8 cellular contexts compared by ENCODE assay signal in the genomic region with DNA sequence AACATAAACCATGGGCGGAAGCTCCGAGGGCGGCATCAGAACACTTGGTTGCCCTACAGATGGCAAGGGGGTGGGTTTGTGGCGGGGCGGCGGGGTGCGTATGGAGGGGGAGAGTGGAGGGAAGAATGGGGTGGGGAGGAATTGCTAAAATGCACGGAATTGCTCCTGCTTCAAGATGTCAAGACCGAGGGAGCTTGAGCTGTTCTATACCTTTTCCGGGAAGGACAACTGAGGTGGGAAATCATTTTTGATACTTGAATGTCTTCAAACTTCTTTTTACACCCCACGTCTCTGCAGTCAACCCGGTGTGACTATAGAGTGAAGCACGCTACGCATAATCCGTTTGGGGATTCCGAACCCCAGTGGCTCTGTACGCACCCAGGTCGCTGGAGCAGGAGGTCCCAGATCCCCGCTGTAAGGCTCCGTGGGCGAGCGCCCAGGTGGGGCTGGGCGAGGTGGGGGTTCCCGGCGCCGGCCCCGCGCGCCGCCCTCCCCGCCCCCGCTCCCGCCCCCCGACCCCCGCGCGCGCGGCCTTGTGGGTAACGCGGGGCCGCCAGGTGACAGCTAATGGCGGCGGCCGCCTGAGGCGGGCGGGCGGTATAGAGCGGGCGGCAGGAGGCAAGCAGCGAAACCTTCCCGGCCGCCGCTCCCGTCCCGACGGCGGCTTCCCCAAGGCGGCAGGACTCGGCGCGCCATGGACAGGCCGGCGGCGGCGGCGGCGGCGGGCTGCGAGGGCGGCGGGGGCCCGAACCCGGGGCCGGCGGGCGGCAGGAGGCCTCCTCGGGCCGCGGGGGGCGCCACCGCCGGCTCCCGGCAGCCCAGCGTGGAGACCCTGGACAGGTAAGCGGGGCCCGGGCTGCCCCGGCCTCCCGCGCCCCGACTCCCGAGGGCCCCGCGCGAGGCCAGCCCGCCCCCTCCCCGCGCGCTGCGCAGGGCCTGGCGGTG. TPM values are rescaled to one million over a fixed set of nuclear protein-coding genes. Genes with fewer than 3 reads are reported as not detected.
DNase-seq lines count a peak whose midpoint lies in the region; ATAC-seq, FAIRE-seq and TF ChIP-seq lines count a peak whose summit lies in the region.

A gene (plus strand): TSS at position 560 of the 945 bp plus-strand sequence. CDS start 135 bp downstream, at position 695.

- H3K4me1 Mint-ChIP-seq in Caco-2 (ENCODE audit: low read depth, unreplicated experiment): peaks cover 8% of the 10 kb centered on the region

- POLR2A ChIA-PET in Caco-2 (lab: Charles Lee): interaction anchor here (0.6 to 1.1 kb wide), 2 partner anchors 10 to 755 kb away, joined by 3 to 4 read pairs; a partner anchor contains a TSS

- peak within 1 kb of the TSS; percentile 64 for H3K27ac Mint-ChIP-seq in Caco-2 (ENCODE audit: unreplicated experiment)

- H3K27ac ChIP-seq in mammary epithelial cell (ENCODE audit: insufficient read depth, low read depth, low read length) (peak within 1 kb of the TSS; percentile 97), kidney (ENCODE audit: low read depth in 2 of 2, low read length in 2 of 2) (peak within 1 kb of the TSS; percentile 67 to 70)

- peak in 1 of 2 experiments; percentile 49 for DNase-seq in Caco-2
- DNase-seq in HK-2 (ENCODE audit: unreplicated experiment): peak; percentile 32
- no peak for DNase-seq in mammary epithelial cell
- DNase-seq in kidney: peak; percentile 78
- DNase-seq in stimulated activated CD4-positive, alpha-beta T cell treated with anti-CD3 and anti-CD28 coated beads, Interleukin-2, amount 100 ng/mL, for 4 hours (ENCODE audit: low read depth): peak; percentile 54
- DNase-seq in RCC 7860 (ENCODE audit: low spot score): no peak

- peak within 1 kb of the TSS; percentile 74 for H3K4me3 Mint-ChIP-seq in Caco-2 (ENCODE audit: unreplicated experiment)

- in situ Hi-C loops in mammary epithelial cell (cut with MboI; ENCODE audit: low sequenced_read_pairs in 2 of 2): loop anchor here (25.0 kb wide), 1 partner anchor 731 kb away; no protein-coding TSS in a partner anchor

- H3K4me2 ChIP-seq in mammary epithelial cell (ENCODE audit: insufficient read depth, low read depth, low read length): peak within 1 kb of the TSS; percentile 67

- H3K4me3 ChIP-seq in Caco-2 (ENCODE audit: low read depth, low read length) (peak within 1 kb of the TSS; percentile 50), mammary epithelial cell (replicated peaks in 1 of 3; ENCODE audit: insufficient read depth in 1 of 3, low read depth in 2 of 3, low read length in 3 of 3) (peak within 1 kb of the TSS; percentile 29 to 44 (median 42)), kidney (ENCODE audit: low read length in 2 of 2) (peak within 1 kb of the TSS; percentile 72 to 79)

- peaks cover 10% of the 10 kb centered on the region for H3K36me3 Mint-ChIP-seq in Caco-2 (ENCODE audit: insufficient read depth, unreplicated experiment)

- H3K4me1 ChIP-seq in Caco-2 (peaks cover 12% of the 10 kb centered on the region; the same call in 1 of the 2 replicates), mammary epithelial cell (ENCODE audit: insufficient read depth, low read length) (peaks cover 32% of the 10 kb centered on the region), kidney (ENCODE audit: control insufficient read depth in 1 of 2, insufficient read depth in 1 of 2, low read depth in 1 of 2, low read length in 2 of 2) (peaks cover 0 to 2% of the 10 kb centered on the region in 2 donors)

- no peaks in the 10 kb centered on the region for H3K9me3 Mint-ChIP-seq in Caco-2 (ENCODE audit: unreplicated experiment)

- H3K9me3 ChIP-seq in Caco-2 (no peaks in the 10 kb centered on the region), mammary epithelial cell (replicated peaks; ENCODE audit: insufficient read depth, low read length) (peaks cover 28% of the 10 kb centered on the region), kidney (ENCODE audit: control insufficient read depth in 1 of 2, low read length in 2 of 2) (no peaks in the 10 kb centered on the region)

- no peak for FAIRE-seq in kidney (lab: Jason Lieb, UNC)
- FAIRE-seq in RCC 7860 (lab: Jason Lieb, UNC): no peak

- CTCF ChIA-PET in Caco-2 (lab: Charles Lee) (interaction anchor here (1.5 kb wide), 1 partner anchor 755 kb away, joined by 6 read pairs; a partner anchor contains a TSS), mammary epithelial cell (lab: Charles Lee; ENCODE audit: low non-redundant PET) (interaction anchor here (0.5 kb wide), 1 partner anchor 10 kb away, joined by 3 read pairs; no protein-coding TSS in a partner anchor)

- H3K9ac ChIP-seq in mammary epithelial cell (ENCODE audit: insufficient read depth, low read length) (peak within 1 kb of the TSS; percentile 57), kidney (ENCODE audit: low read length in 2 of 2) (peak within 1 kb of the TSS; percentile 48 to 73)

- BruUV-seq in Caco-2 (replicated peaks; lab: Mats Ljungman, UMichigan) (no TSS peak), mammary epithelial cell (replicated peaks; lab: Mats Ljungman, UMichigan) (no TSS peak)

- H3K27me3 Mint-ChIP-seq in Caco-2 (ENCODE audit: insufficient read depth, unreplicated experiment): no peaks in the 10 kb centered on the region

- H4K20me1 ChIP-seq in mammary epithelial cell (ENCODE audit: insufficient read depth, low read length): no peaks in the 10 kb centered on the region

- H3K79me2 ChIP-seq in mammary epithelial cell (ENCODE audit: insufficient read depth, low read length): peaks cover 28% of the 10 kb centered on the region

- dilution Hi-C loops in mammary epithelial cell (cut with HindIII; ENCODE audit: low sequenced_read_pairs): no loop called here

- no peaks in the 10 kb centered on the region for H3K36me3 ChIP-seq in Caco-2 (ENCODE audit: control insufficient read depth, insufficient read depth, low read length)
- no peaks in the 10 kb centered on the region for H3K36me3 ChIP-seq in mammary epithelial cell (ENCODE audit: insufficient read depth, low read length)
- no peaks in the 10 kb centered on the region for H3K36me3 ChIP-seq in kidney (ENCODE audit: control insufficient read depth in 1 of 2, insufficient read depth in 2 of 2, low read length in 2 of 2)

- peak within 1 kb of the TSS; percentile 10 for H2AFZ ChIP-seq in mammary epithelial cell (ENCODE audit: low read depth, low read length)

- TF ChIP-seq CTCF in Caco-2 (IDR thresholded peaks at IDR 0.05; ENCODE audit: insufficient read depth in 1 of 2, low read depth in 1 of 2, low read length in 1 of 2, severe bottlenecking in 1 of 2, unreplicated experiment in 1 of 2) (no peak), mammary epithelial cell (conservative IDR thresholded peaks at IDR 0.05 in 1 of 2, IDR thresholded peaks at IDR 0.05 in 1 of 2; ENCODE audit: extremely low read depth in 1 of 2, insufficient read depth in 1 of 2, low read depth in 1 of 2, low read length in 2 of 2) (no peak), kidney (IDR thresholded peaks at IDR 0.05; ENCODE audit: borderline replicate concordance, extremely low read depth, insufficient read depth) (no peak)

- WGBS in mammary epithelial cell (ENCODE audit: low coverage, missing lambda C conversion rate): 63% methylated on average over 3 of the region's 101 CpGs

- ATAC-seq in GM19468 (IDR thresholded peaks at IDR 0.05; ENCODE audit: extremely low read depth, unreplicated experiment): peak; percentile 21

- intact Hi-C loops in Caco-2 (cut with micrococcal nuclease; ENCODE audit: unreplicated experiment) (no loop called here), mammary epithelial cell (cut with micrococcal nuclease) (loop anchor here (10.0 kb wide), 1 partner anchor 118 kb away; no protein-coding TSS in a partner anchor), kidney (cut with DNase I) (no loop called here)
- intact Hi-C loops in T-helper 2 cell treated with Interferon-gamma antibody and Interleukin-4, amounts not matched to agents 100 ng/mL and 5 ng/mL, for 36 hours (cut with micrococcal nuclease): loop anchor here (2.0 to 10.0 kb wide), 8 partner anchors 58 to 748 kb away; a partner anchor contains a TSS

- no peaks in the 10 kb centered on the region for H3K27me3 ChIP-seq in Caco-2 (replicated peaks; ENCODE audit: control insufficient read depth, insufficient read depth, low read length)
- no peaks in the 10 kb centered on the region for H3K27me3 ChIP-seq in mammary epithelial cell (ENCODE audit: insufficient read depth, low read length)

RNA-seq across cellular contexts. Expression of the gene that starts here (rescaled TPM):
- total RNA-seq in Caco-2 (2022) (23.9 and 25.4 TPM in 2 replicates), mammary epithelial cell (10 to 100 TPM; 17.5 to 26.3 TPM), kidney (24.5 TPM)
- total RNA-seq in T-helper 2 cell treated with Interferon-gamma antibody and Interleukin-4, amounts not matched to agents 100 ng/mL and 5 ng/mL, for 36 hours: 39.9 and 46.2 TPM in 2 replicates
- polyA plus RNA-seq in mammary epithelial cell (15.2 TPM), kidney (ENCODE audit: insufficient read depth, low read depth, low replicate concordance) (6.2 TPM)
- polyA minus RNA-seq in mammary epithelial cell: 10.4 TPM

Comparison
In these comparisons a context has a peak if more than half of its experiments do, and no peak if none do; other contexts are left out.
1. DNase-seq: peak in HK-2 (single experiment), kidney (single experiment) and stimulated activated CD4-positive, alpha-beta T cell treated with anti-CD3 and anti-CD28 coated beads, Interleukin-2, amount 100 ng/mL, for 4 hours (single experiment); none in mammary epithelial cell (single experiment) and RCC 7860 (single experiment).
2. intact Hi-C loops: an anchor here in T-helper 2 cell treated with Interferon-gamma antibody and Interleukin-4, amounts not matched to agents 100 ng/mL and 5 ng/mL, for 36 hours (2.0 to 10.0 kb wide) and mammary epithelial cell (10.0 kb wide); none called in Caco-2 and kidney.
3. Peak in every context shown above with its lines, with median percentiles within 50 percentile points of each other: H3K4me3 ChIP-seq.